ENCODE assay signal across 15 cellular contexts in the genomic region with DNA sequence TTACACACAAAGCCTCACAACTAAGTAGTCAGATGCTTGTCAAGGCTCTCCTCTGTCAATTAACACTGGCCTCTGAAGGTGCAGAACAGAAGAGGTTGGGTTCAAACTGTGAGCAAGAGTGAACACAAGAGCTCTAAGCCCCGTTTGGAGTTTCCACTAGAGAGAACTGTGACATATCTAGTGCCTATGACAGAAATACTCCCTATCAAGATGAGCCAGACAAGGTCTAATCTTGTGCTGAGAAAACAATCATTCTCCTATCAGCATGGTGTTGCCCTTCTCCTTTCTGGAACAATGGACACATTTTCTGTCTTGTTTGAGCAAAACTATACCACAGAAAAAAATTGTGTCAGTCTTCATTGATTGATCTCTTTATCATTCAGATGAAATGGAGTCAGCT.
"Had no signal": no experiment of that assay in that cellular context is flagged by ENCODE, and none has a peak within 500 bp of the region (broad histone marks: within the 10 kb centered on the region; RNA-seq: fewer than 3 reads in every experiment).

No MANE protein-coding gene starts in this region.

- H3K36me3 ChIP-seq: gastroesophageal sphincter, left ventricle myocardium inferior, tibial nerve, vagina had no signal

- H3K27ac Mint-ChIP-seq: activated CD8-positive, alpha-beta memory T cell treated with anti-CD3 and anti-CD28 coated beads, Interleukin-2, amount 10 ng/mL, durations not matched to agents 7 days and 5 days had no signal

- H3K4me3 ChIP-seq: body of pancreas, coronary artery, gastroesophageal sphincter, left ventricle myocardium inferior, tibial nerve, vagina had no signal

- H3K4me1 ChIP-seq: body of pancreas, gastroesophageal sphincter had no signal

- H3K27me3 Mint-ChIP-seq: activated CD8-positive, alpha-beta memory T cell treated with anti-CD3 and anti-CD28 coated beads, Interleukin-2, amount 10 ng/mL, durations not matched to agents 7 days and 5 days had no signal

- H3K9me3 ChIP-seq: body of pancreas, gastroesophageal sphincter, vagina had no signal

- H3K4me3 Mint-ChIP-seq: activated CD8-positive, alpha-beta memory T cell treated with anti-CD3 and anti-CD28 coated beads, Interleukin-2, amount 10 ng/mL, durations not matched to agents 7 days and 5 days had no signal

- DNase-seq: activated CD4-positive, alpha-beta T cell treated with anti-CD3 and anti-CD28 coated beads for 48 hours; activated CD8-positive, alpha-beta memory T cell treated with anti-CD3 and anti-CD28 coated beads, Interleukin-2, amount 10 ng/mL, durations not matched to agents 7 days and 5 days; activated naive CD4-positive, alpha-beta T cell treated with anti-CD3 and anti-CD28 coated beads, Interleukin-2, amount 50 U/mL, for 16 hours; amniotic stem cell; body of pancreas; central memory CD4-positive, alpha-beta T cell; effector memory CD4-positive, alpha-beta T cell; kidney; left ventricle myocardium inferior; retina; stimulated activated CD4-positive, alpha-beta T cell treated with anti-CD3 and anti-CD28 coated beads, Interleukin-4, amount 100 ng/mL, for 4 hours had no signal

- H3K27me3 ChIP-seq: body of pancreas, gastroesophageal sphincter, tibial nerve, vagina had no signal

- ATAC-seq: activated CD8-positive, alpha-beta memory T cell treated with anti-CD3 and anti-CD28 coated beads, Interleukin-2, amount 10 ng/mL, durations not matched to agents 7 days and 5 days; body of pancreas; gastroesophageal sphincter had no signal
